34 cellular contexts compared by ENCODE assay signal in the genomic region with DNA sequence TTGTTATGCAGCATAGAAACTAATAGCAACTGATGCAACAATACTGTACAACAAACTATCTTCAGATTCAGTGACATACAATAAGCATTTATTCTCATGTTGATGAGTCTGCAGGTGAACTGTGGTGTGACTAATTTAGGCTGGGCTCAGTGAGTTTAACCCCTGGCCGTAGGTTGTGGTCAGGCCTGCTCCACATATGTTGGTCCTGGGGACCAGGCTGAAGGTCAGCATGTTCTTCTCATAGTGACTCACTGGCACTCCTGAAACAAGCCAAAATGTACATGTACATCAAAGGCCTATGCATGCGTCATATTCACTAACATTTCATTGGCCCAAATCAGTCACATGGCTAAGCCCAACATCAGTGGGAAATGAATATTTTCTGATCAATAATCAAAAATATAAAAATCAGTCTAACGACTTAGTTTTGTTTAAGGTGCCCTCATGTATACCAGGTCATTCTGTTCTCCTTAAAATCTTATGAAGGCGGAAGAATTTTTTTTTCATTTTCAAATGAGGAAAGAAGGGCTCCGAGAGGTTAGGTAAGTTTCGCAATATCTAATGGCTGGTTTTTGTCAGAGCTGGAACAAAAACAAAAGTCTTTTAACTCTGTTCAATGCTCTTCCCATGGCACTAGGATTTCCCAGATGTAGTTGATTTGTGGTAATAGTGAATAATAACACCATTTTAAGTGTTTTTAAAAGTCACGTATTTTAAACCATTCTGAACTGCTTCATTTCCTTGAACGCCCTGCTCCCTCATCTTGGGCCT.
DNase-seq lines count a peak whose midpoint lies in the region; ATAC-seq and TF ChIP-seq lines count a peak whose summit lies in the region.
"Had no signal": no experiment of that assay in that cellular context is flagged by ENCODE, and none has a peak within 500 bp of the region (broad histone marks: within the 10 kb centered on the region; RNA-seq: fewer than 3 reads in every experiment).

No MANE protein-coding gene starts in this region.

- H3K36me3 Mint-ChIP-seq in GM23338 (ENCODE audit: low read depth), result no peaks in the 10 kb centered on the region
- H3K36me3 Mint-ChIP-seq: activated naive CD8-positive, alpha-beta T cell treated with anti-CD3 and anti-CD28 coated beads for 36 hours; CD8-positive, alpha-beta T cell; mesothelial cell of epicardium had no signal

- H4K20me1 ChIP-seq in GM23338 (replicated peaks; ENCODE audit: insufficient read depth), result no peaks in the 10 kb centered on the region

- H3K27ac ChIP-seq in GM23338 (ENCODE audit: low read depth), result no peak overlapping the region
- H3K27ac ChIP-seq: colonic mucosa, heart right ventricle, stomach, vagina had no signal

- H3K4me1 ChIP-seq in GM23338 (ENCODE audit: insufficient read depth), result no peaks in the 10 kb centered on the region
- H3K4me1 ChIP-seq: BE2C, colonic mucosa, heart right ventricle, stomach, vagina had no signal

- no peaks in the 10 kb centered on the region for H3K79me2 ChIP-seq in GM23338 (replicated peaks; ENCODE audit: insufficient read depth)

- H3K4me3 ChIP-seq in GM23338, result no peak overlapping the region
- no peak overlapping the region for H3K4me3 ChIP-seq in foreskin fibroblast (ENCODE audit: low read depth in 1 of 2, low read length in 2 of 2)
- H3K4me3 ChIP-seq: colonic mucosa, heart right ventricle, stomach, vagina had no signal

- peaks cover 7% of the 10 kb centered on the region; the same call in 2 of the 3 replicates for H3K4me1 Mint-ChIP-seq in GM23338
- H3K4me1 Mint-ChIP-seq: activated B cell treated with CpG ODN at 0.5 μM for 24 hours; activated CD4-positive, alpha-beta T cell treated with anti-CD3 and anti-CD28 coated beads, Interleukin-2, amount 10 ng/mL, durations not matched to agents 7 days and 5 days; activated naive CD8-positive, alpha-beta T cell treated with anti-CD3 and anti-CD28 coated beads for 36 hours; mesothelial cell of epicardium had no signal

- no peaks in the 10 kb centered on the region for H3K9me3 Mint-ChIP-seq in GM23338
- H3K9me3 Mint-ChIP-seq: activated B cell treated with CpG ODN at 0.5 μM for 24 hours; activated CD4-positive, alpha-beta T cell treated with anti-CD3 and anti-CD28 coated beads, Interleukin-2, amount 10 ng/mL, durations not matched to agents 7 days and 5 days; activated naive CD8-positive, alpha-beta T cell treated with anti-CD3 and anti-CD28 coated beads for 36 hours; CD8-positive, alpha-beta T cell; mesothelial cell of epicardium had no signal

- no peaks in the 10 kb centered on the region for H3K9me2 ChIP-seq in GM23338 (ENCODE audit: insufficient read depth)

- H3F3A ChIP-seq in GM23338 (replicated peaks; ENCODE audit: low read depth), result no peaks in the 10 kb centered on the region

- H3K27me3 ChIP-seq in GM23338 (ENCODE audit: insufficient read depth), result no peaks in the 10 kb centered on the region
- H3K27me3 ChIP-seq: BE2C, colonic mucosa, heart right ventricle, stomach, vagina had no signal

- TF ChIP-seq RAD21 in Ishikawa (IDR thresholded peaks at IDR 0.05; ENCODE audit: low read depth), result no peak

- TF ChIP-seq CTCF in GM23338 (conservative IDR thresholded peaks at IDR 0.05; ENCODE audit: low read depth in 2 of 2) (no peak), foreskin fibroblast (IDR thresholded peaks at IDR 0.05; ENCODE audit: low read depth, low read length) (no peak)

- no peak overlapping the region for H3K4me3 Mint-ChIP-seq in GM23338
- H3K4me3 Mint-ChIP-seq: activated B cell treated with CpG ODN at 0.5 μM for 24 hours; activated CD4-positive, alpha-beta T cell treated with anti-CD3 and anti-CD28 coated beads, Interleukin-2, amount 10 ng/mL, durations not matched to agents 7 days and 5 days; activated naive CD8-positive, alpha-beta T cell treated with anti-CD3 and anti-CD28 coated beads for 36 hours; CD8-positive, alpha-beta T cell; mesothelial cell of epicardium had no signal

- H3K36me3 ChIP-seq in GM23338 (ENCODE audit: insufficient read depth), result no peaks in the 10 kb centered on the region
- H3K36me3 ChIP-seq: BE2C, colonic mucosa, heart right ventricle, stomach, vagina had no signal

- DNase-seq in GM23338 (ENCODE audit: low spot score) (no peak), amniotic epithelial cell (ENCODE audit: low read depth) (peak; percentile 22), foreskin fibroblast (peak; percentile 22 to 67), COR-L47 (lab: John Stamatoyannopoulos, UW) (no peak), NCI-H510A (lab: John Stamatoyannopoulos, UW) (no peak), KG1 (lab: John Stamatoyannopoulos, UW) (no peak)
- no peak for DNase-seq in activated naive CD4-positive, alpha-beta T cell treated with anti-CD3 and anti-CD28 coated beads, Interleukin-2, amount 50 U/mL, for 16 hours
- DNase-seq: activated B cell treated with CpG ODN at 0.5 μM for 24 hours; activated CD4-positive, alpha-beta T cell treated with anti-CD3 and anti-CD28 coated beads, Interleukin-2, amount 10 ng/mL, durations not matched to agents 7 days and 5 days; activated effector memory CD4-positive, alpha-beta T cell treated with Interleukin-2 at 50 U/mL for 16 hours; activated naive CD8-positive, alpha-beta T cell treated with anti-CD3 and anti-CD28 coated beads for 36 hours; activated T-cell treated with anti-CD3 and anti-CD28 coated beads, Interleukin-2, amount 50 U/mL, for 1 hour; BE2C; CD8-positive, alpha-beta T cell; colonic mucosa; DMS 273 treated with DMSO at 0.1 percent for 48 hours; effector CD8-positive, alpha-beta T cell; EL; heart right ventricle; KBM-7; kidney; MV-4-11; NCI-H1436; NCI-H226; NCI-H69; posterior cingulate gyrus; right cardiac atrium; stimulated activated CD4-positive, alpha-beta T cell treated with anti-CD3 and anti-CD28 coated beads, Interleukin-12 subunit alpha, Interleukin-12 subunit beta, amount 100 ng/mL, for 4 hours; stimulated activated CD4-positive, alpha-beta T cell treated with anti-CD3 and anti-CD28 coated beads, Interleukin-2, amount 100 ng/mL, for 48 hours; stomach; T-helper 1 cell had no signal

- H2AFZ ChIP-seq in GM23338, result peak overlapping the region; percentile 57

- no peak for TF ChIP-seq EP300 in Ishikawa (IDR thresholded peaks at IDR 0.05; ENCODE audit: borderline replicate concordance)

- H3K4me2 ChIP-seq in GM23338, result no peak overlapping the region

- no peak for ATAC-seq in GM23338
- ATAC-seq: CD8-positive, alpha-beta T cell; heart right ventricle; right cardiac atrium had no signal

- no peak overlapping the region for H3K27ac Mint-ChIP-seq in GM23338
- H3K27ac Mint-ChIP-seq: activated B cell treated with CpG ODN at 0.5 μM for 24 hours; activated CD4-positive, alpha-beta T cell treated with anti-CD3 and anti-CD28 coated beads, Interleukin-2, amount 10 ng/mL, durations not matched to agents 7 days and 5 days; activated naive CD8-positive, alpha-beta T cell treated with anti-CD3 and anti-CD28 coated beads for 36 hours; CD8-positive, alpha-beta T cell; mesothelial cell of epicardium had no signal

- H3K27me3 Mint-ChIP-seq in GM23338 (ENCODE audit: insufficient read depth, low read depth, poor library complexity), result peaks cover 2% of the 10 kb centered on the region
- H3K27me3 Mint-ChIP-seq: activated B cell treated with CpG ODN at 0.5 μM for 24 hours; activated CD4-positive, alpha-beta T cell treated with anti-CD3 and anti-CD28 coated beads, Interleukin-2, amount 10 ng/mL, durations not matched to agents 7 days and 5 days; activated naive CD8-positive, alpha-beta T cell treated with anti-CD3 and anti-CD28 coated beads for 36 hours had no signal

TF ChIP-seq in GM23338, 12 proteins besides CTCF, POLR2A, EP300 and RAD21:
- no peak for TF ChIP-seq JUNB (IDR thresholded peaks at IDR 0.05; ENCODE audit: unreplicated experiment)

TF ChIP-seq in Ishikawa, 13 proteins besides CTCF, POLR2A, EP300 and RAD21:
- TF ChIP-seq CEBPB (IDR thresholded peaks at IDR 0.05), result 0 out of 2 replicates have a peak, but pooled peaks have one; percentile 33
- TF ChIP-seq TAF1 (IDR thresholded peaks at IDR 0.05; ENCODE audit: low read depth), result no peak
TF ChIP-seq in Ishikawa: peak in this region for 1.

Comparison
In these comparisons a context has a peak if more than half of its experiments do, and no peak if none do; other contexts are left out.
1. DNase-seq: peak in amniotic epithelial cell (single experiment) and foreskin fibroblast (2 of 2); none in GM23338 (single experiment), activated naive CD4-positive, alpha-beta T cell treated with anti-CD3 and anti-CD28 coated beads, Interleukin-2, amount 50 U/mL, for 16 hours (single experiment), COR-L47 (single experiment), NCI-H510A (single experiment) and KG1 (single experiment).